20 cellular contexts compared by ENCODE assay signal in the genomic region with DNA sequence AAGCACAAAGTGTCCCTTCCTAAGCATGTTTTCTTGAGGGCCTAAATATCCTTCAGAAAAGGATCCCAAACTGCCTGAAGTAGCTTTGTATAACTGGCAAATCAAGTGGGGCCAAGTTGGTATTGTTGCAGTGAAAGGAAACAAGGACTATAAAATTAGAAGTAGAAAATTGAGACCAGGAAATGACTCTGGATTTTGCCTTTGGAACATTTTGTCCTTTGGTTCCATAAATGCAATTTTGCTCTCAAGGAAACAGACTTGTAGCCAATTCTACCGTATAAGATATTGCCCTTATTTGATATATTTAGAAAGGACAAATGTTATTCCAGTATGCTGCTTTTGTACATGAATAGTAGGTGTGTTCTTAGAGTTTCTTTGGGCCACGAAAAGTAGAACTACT. TPM values are rescaled to one million over a fixed set of nuclear protein-coding genes. Genes with fewer than 3 reads are reported as not detected.
DNase-seq lines count a peak whose midpoint lies in the region; ATAC-seq and TF ChIP-seq lines count a peak whose summit lies in the region.
"Had no signal": no experiment of that assay in that cellular context is flagged by ENCODE, and none has a peak within 500 bp of the region (broad histone marks: within the 10 kb centered on the region; RNA-seq: fewer than 3 reads in every experiment).

No MANE protein-coding gene starts in this region.

- H3K36me3 Mint-ChIP-seq in activated naive CD4-positive, alpha-beta T cell treated with anti-CD3 and anti-CD28 coated beads for 36 hours (ENCODE audit: low read depth) = peaks cover 5% of the 10 kb centered on the region

- no peak for TF ChIP-seq CTCF in left lung (IDR thresholded peaks at IDR 0.05)

- H3K27ac Mint-ChIP-seq in activated naive CD4-positive, alpha-beta T cell treated with anti-CD3 and anti-CD28 coated beads for 36 hours = no peak overlapping the region
- H3K27ac Mint-ChIP-seq: activated naive CD8-positive, alpha-beta T cell; activated T-cell treated with anti-CD3 and anti-CD28 coated beads, Interleukin-2, amount 50 U/mL, for 72 hours; HFFc6; memory B cell; naive thymus-derived CD8-positive, alpha-beta T cell had no signal

- H3K27me3 ChIP-seq in right cardiac atrium (ENCODE audit: control insufficient read depth, insufficient read depth) (no peaks in the 10 kb centered on the region), left lung (no peaks in the 10 kb centered on the region), skeletal muscle tissue (ENCODE audit: control insufficient read depth in 3 of 3, insufficient read depth in 3 of 3, low read length in 3 of 3) (no peaks in the 10 kb centered on the region)
- H3K27me3 ChIP-seq: hepatocyte had no signal

- H3K27me3 Mint-ChIP-seq in activated naive CD4-positive, alpha-beta T cell treated with anti-CD3 and anti-CD28 coated beads for 36 hours (ENCODE audit: low read depth) = no peaks in the 10 kb centered on the region
- H3K27me3 Mint-ChIP-seq: activated naive CD8-positive, alpha-beta T cell; memory B cell; naive thymus-derived CD8-positive, alpha-beta T cell had no signal

- H3K4me3 ChIP-seq in right cardiac atrium (ENCODE audit: low read length) = no peak overlapping the region
- H3K4me3 ChIP-seq in left lung = no peak overlapping the region
- H3K4me3 ChIP-seq in skeletal muscle tissue (ENCODE audit: low read length in 3 of 3) = no peak overlapping the region
- H3K4me3 ChIP-seq: hepatocyte had no signal

- no peaks in the 10 kb centered on the region for H3K4me1 Mint-ChIP-seq in activated naive CD4-positive, alpha-beta T cell treated with anti-CD3 and anti-CD28 coated beads for 36 hours (ENCODE audit: low read depth)

- DNase-seq in right cardiac atrium (no peak), left ventricle myocardium superior (no peak), left lung (no peak), midbrain (lab: John Stamatoyannopoulos, UW) (no peak), DMS114 treated with DMSO at 0.1 percent for 48 hours (lab: John Stamatoyannopoulos, UW; ENCODE audit: unreplicated experiment) (no peak)
- DNase-seq in activated naive CD4-positive, alpha-beta T cell treated with anti-CD3 and anti-CD28 coated beads for 36 hours = no peak
- DNase-seq: activated CD4-positive, alpha-beta T cell treated with anti-CD3 and anti-CD28 coated beads for 1 hour; activated T-cell treated with anti-CD3 and anti-CD28 coated beads, Interleukin-2, amount 50 U/mL, for 72 hours; HFFc6; MM.1S; naive thymus-derived CD8-positive, alpha-beta T cell; NCI-H146; NCI-H2171 treated with DMSO at 0.1 percent for 48 hours; stimulated activated naive CD4-positive, alpha-beta T cell had no signal

- H3K4me1 ChIP-seq in right cardiac atrium (ENCODE audit: control insufficient read depth, insufficient read depth, low read length) = peaks cover 2% of the 10 kb centered on the region
- no peaks in the 10 kb centered on the region for H3K4me1 ChIP-seq in left lung
- H3K4me1 ChIP-seq in skeletal muscle tissue (ENCODE audit: control insufficient read depth in 3 of 3, insufficient read depth in 3 of 3, low read length in 3 of 3) = peaks cover 0 to 9% (median 3%) of the 10 kb centered on the region in 3 donors

- CTCF ChIA-PET in activated naive CD4-positive, alpha-beta T cell treated with anti-CD3 and anti-CD28 coated beads for 36 hours (lab: Charles Lee) = interaction anchor here (0.5 kb wide), 1 partner anchor 163 kb away, joined by 3 read pairs; no protein-coding TSS in a partner anchor

- H3K9me3 ChIP-seq in right cardiac atrium (ENCODE audit: control insufficient read depth, low read length) (no peaks in the 10 kb centered on the region), left lung (no peaks in the 10 kb centered on the region), skeletal muscle tissue (ENCODE audit: control insufficient read depth in 3 of 3, low read length in 3 of 3) (no peaks in the 10 kb centered on the region)

- intact Hi-C loops in right cardiac atrium (cut with DNase I) = no loop called here
- intact Hi-C loops in left ventricle myocardium superior (cut with micrococcal nuclease) = no loop called here
- intact Hi-C loops in left lung (cut with DNase I) = no loop called here
- intact Hi-C loops in activated naive CD4-positive, alpha-beta T cell treated with anti-CD3 and anti-CD28 coated beads for 36 hours (cut with micrococcal nuclease) = no loop called here

- peak in 1 of 2 donors; percentile 50 for ATAC-seq in right cardiac atrium
- ATAC-seq in left ventricle myocardium superior = no peak
- ATAC-seq in left lung = no peak
- ATAC-seq in GM21515 (IDR thresholded peaks at IDR 0.05; ENCODE audit: unreplicated experiment) = no peak
- ATAC-seq: activated T-cell treated with anti-CD3 and anti-CD28 coated beads, Interleukin-2, amount 50 U/mL, for 72 hours; naive thymus-derived CD8-positive, alpha-beta T cell had no signal

- no peak overlapping the region for H3K4me3 Mint-ChIP-seq in activated naive CD4-positive, alpha-beta T cell treated with anti-CD3 and anti-CD28 coated beads for 36 hours
- H3K4me3 Mint-ChIP-seq: activated naive CD8-positive, alpha-beta T cell; activated T-cell treated with anti-CD3 and anti-CD28 coated beads, Interleukin-2, amount 50 U/mL, for 72 hours; HFFc6; memory B cell; naive thymus-derived CD8-positive, alpha-beta T cell had no signal

- H3K27ac ChIP-seq in right cardiac atrium (ENCODE audit: low read length) (peak overlapping the region; percentile 45), left lung (peak overlapping the region; percentile 34 to 45), skeletal muscle tissue (ENCODE audit: low read depth, low read length) (peak overlapping the region; percentile 16)
- H3K27ac ChIP-seq: C4-2B, hepatocyte had no signal

- no peaks in the 10 kb centered on the region for H3K9me3 Mint-ChIP-seq in activated naive CD4-positive, alpha-beta T cell treated with anti-CD3 and anti-CD28 coated beads for 36 hours
- H3K9me3 Mint-ChIP-seq: activated T-cell treated with anti-CD3 and anti-CD28 coated beads, Interleukin-2, amount 50 U/mL, for 72 hours; HFFc6; memory B cell; naive thymus-derived CD8-positive, alpha-beta T cell had no signal

- peaks cover 0 to 19% of the 10 kb centered on the region in 2 donors for H3K36me3 ChIP-seq in left lung
- peaks cover 0 to 8% (median 0%) of the 10 kb centered on the region in 3 donors for H3K36me3 ChIP-seq in skeletal muscle tissue (ENCODE audit: control insufficient read depth in 3 of 3, insufficient read depth in 3 of 3, low read length in 3 of 3)

- no peak overlapping the region for H3K9ac ChIP-seq in skeletal muscle tissue (ENCODE audit: low read depth in 1 of 3, low read length in 3 of 3)

- 56% methylated on average over 2 of the region's 2 CpGs for WGBS in right cardiac atrium

RNA-seq across cellular contexts. Expression of gene RABGAP1, which starts 34.4 kb away (rescaled TPM):
- total RNA-seq in right cardiac atrium (10 to 100 TPM; 45.3 to 56.7 (median 51.3) TPM), left ventricle myocardium superior (47.4 TPM), left lung (10 to 100 TPM; 52.6 to 55.4 TPM), skeletal muscle tissue (55.8 TPM)
- polyA plus RNA-seq in right cardiac atrium = 15.2 TPM
- 10 to 100 TPM; 19.7 to 21.3 TPM for total RNA-seq in activated naive CD4-positive, alpha-beta T cell treated with anti-CD3 and anti-CD28 coated beads for 36 hours

RNA-seq across cellular contexts. Expression of gene ZBTB26, which starts 43.9 kb away (rescaled TPM):
- total RNA-seq in right cardiac atrium = 1 to 10 TPM; 4.7 to 5.8 (median 5.1) TPM
- 2.3 TPM for polyA plus RNA-seq in right cardiac atrium
- total RNA-seq in left ventricle myocardium superior = 5.4 TPM
- 1 to 10 TPM; 5.2 to 5.4 TPM for total RNA-seq in left lung
- total RNA-seq in skeletal muscle tissue = 3.7 TPM
- 1 to 10 TPM; 5.5 to 5.7 TPM for total RNA-seq in activated naive CD4-positive, alpha-beta T cell treated with anti-CD3 and anti-CD28 coated beads for 36 hours

RNA-seq across cellular contexts. Expression of gene GPR21, which starts 58.3 kb away (rescaled TPM):
- total RNA-seq in right cardiac atrium (1 to 10 TPM in 2 of 4 donors, under 1 TPM in 1, not detected in 1; 0.82 to 1.1 (median 1.0) TPM), left ventricle myocardium superior (0.72 TPM), left lung (under 1 TPM; 0.37 to 0.41 TPM), skeletal muscle tissue (3.1 TPM)
- 0.36 TPM for polyA plus RNA-seq in right cardiac atrium
- under 1 TPM; 0.32 to 0.50 TPM for total RNA-seq in activated naive CD4-positive, alpha-beta T cell treated with anti-CD3 and anti-CD28 coated beads for 36 hours
- polyA plus RNA-seq: naive thymus-derived CD8-positive, alpha-beta T cell had no signal
